ENCODE assay signal across 1 cellular context in the genomic region with DNA sequence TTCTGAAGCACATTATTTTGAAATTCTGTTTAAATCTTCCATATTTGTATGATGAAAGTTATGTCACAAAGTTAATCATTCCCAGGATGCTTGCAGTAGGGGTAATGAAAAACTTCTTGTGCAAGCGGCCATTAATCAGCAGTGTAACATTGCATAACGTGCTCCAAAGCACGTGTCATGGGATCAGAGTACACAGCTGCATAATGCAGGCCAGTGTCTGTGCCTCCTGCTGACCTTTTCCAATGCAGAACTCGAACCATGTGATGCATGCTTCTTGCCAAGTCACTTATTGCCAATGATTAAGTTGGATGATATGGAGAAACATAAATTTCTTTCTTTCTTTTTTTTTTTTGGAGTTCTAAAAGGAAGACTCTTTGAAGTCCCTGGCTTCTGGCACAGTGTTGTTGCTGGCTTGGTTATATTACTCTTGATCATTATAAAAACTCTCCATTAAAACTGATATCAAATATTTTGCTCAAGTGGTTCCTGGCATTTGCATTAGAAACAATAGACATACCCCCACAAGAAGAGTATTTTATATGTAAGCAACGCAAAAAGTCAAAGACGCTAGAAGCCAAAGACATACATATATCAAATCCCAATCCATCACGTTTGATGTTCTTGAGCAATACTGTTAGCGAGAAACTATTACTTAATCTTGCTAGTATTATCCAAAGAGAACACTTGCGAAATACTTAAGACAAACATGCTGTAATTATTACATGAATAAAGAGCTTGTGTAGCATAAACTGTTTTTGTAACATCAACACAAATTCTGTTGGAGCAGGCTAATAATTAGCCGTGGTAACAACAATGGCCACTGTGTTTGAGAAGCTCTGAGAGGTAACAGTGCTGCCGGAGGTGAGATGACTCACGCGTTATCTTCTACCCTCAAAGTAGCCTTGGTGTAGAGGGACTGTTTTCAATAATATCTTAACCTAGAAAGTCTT.
TF ChIP-seq lines count a peak whose summit lies in the region.

No MANE protein-coding gene starts in this region.

TF ChIP-seq in K562, 482 proteins besides CTCF, POLR2A, EP300 and RAD21 (continued from another document and continues in another):
- peak; percentile 44; the same call in 1 of the 2 replicates for TF ChIP-seq NR2C1 (IDR thresholded peaks at IDR 0.05)
- TF ChIP-seq NR2C1 (tag; IDR thresholded peaks at IDR 0.05) = peak; percentile 75
- TF ChIP-seq TARDBP (IDR thresholded peaks at IDR 0.05) = no peak
- TF ChIP-seq, protein P1, sequence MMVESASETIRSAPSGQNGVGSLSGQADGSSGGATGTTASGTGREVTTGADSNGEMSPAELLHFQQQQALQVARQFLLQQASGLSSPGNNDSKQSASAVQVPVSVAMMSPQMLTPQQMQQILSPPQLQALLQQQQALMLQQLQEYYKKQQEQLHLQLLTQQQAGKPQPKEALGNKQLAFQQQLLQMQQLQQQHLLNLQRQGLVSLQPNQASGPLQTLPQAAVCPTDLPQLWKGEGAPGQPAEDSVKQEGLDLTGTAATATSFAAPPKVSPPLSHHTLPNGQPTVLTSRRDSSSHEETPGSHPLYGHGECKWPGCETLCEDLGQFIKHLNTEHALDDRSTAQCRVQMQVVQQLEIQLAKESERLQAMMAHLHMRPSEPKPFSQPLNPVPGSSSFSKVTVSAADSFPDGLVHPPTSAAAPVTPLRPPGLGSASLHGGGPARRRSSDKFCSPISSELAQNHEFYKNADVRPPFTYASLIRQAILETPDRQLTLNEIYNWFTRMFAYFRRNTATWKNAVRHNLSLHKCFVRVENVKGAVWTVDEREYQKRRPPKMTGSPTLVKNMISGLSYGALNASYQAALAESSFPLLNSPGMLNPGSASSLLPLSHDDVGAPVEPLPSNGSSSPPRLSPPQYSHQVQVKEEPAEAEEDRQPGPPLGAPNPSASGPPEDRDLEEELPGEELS (CRISPR knock-in tag; IDR thresholded peaks at IDR 0.05; ENCODE audit: borderline replicate concordance) = no peak
- no peak for TF ChIP-seq NCOA4 (IDR thresholded peaks at IDR 0.05; ENCODE audit: partially characterized antibody)
- TF ChIP-seq PYGO2 (tag; IDR thresholded peaks at IDR 0.05) = no peak
- TF ChIP-seq FOXK1 (CRISPR knock-in tag; IDR thresholded peaks at IDR 0.05; ENCODE audit: borderline replicate concordance) = no peak
- TF ChIP-seq ZBTB33 (CRISPR knock-in tag; IDR thresholded peaks at IDR 0.05) = no peak
- peak; percentile 40; the same call in 1 of the 2 replicates for TF ChIP-seq MAFK (IDR thresholded peaks at IDR 0.05; ENCODE audit: low read length)
- TF ChIP-seq ZNF133 (CRISPR knock-in tag; IDR thresholded peaks at IDR 0.05) = no peak
- TF ChIP-seq KLF1 (tag; IDR thresholded peaks at IDR 0.05) = no peak
- TF ChIP-seq STAT5A (IDR thresholded peaks at IDR 0.05; ENCODE audit: borderline replicate concordance, low read length) = no peak; the same call in 1 of the 2 replicates
- no peak for TF ChIP-seq KAT7 (CRISPR knock-in tag; IDR thresholded peaks at IDR 0.05; ENCODE audit: borderline replicate concordance)
- peak; percentile 72 for TF ChIP-seq SOX6 (IDR thresholded peaks at IDR 0.05)
- TF ChIP-seq NFYB (IDR thresholded peaks at IDR 0.05; ENCODE audit: extremely low read depth, insufficient read length) = no peak
- no peak for TF ChIP-seq ILK (tag; IDR thresholded peaks at IDR 0.05; ENCODE audit: borderline replicate concordance, low read depth)
- no peak for TF ChIP-seq MCM5 (IDR thresholded peaks at IDR 0.05; ENCODE audit: low read depth)
- TF ChIP-seq CEBPB (tag; IDR thresholded peaks at IDR 0.05) = peak; percentile 99
- TF ChIP-seq, protein P2, sequence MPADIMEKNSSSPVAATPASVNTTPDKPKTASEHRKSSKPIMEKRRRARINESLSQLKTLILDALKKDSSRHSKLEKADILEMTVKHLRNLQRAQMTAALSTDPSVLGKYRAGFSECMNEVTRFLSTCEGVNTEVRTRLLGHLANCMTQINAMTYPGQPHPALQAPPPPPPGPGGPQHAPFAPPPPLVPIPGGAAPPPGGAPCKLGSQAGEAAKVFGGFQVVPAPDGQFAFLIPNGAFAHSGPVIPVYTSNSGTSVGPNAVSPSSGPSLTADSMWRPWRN (IDR thresholded peaks at IDR 0.05; ENCODE audit: low read depth) = no peak
- no peak for TF ChIP-seq RBM34 (IDR thresholded peaks at IDR 0.05; ENCODE audit: borderline replicate concordance, insufficient read depth, low read length)
- no peak for TF ChIP-seq THAP7 (CRISPR knock-in tag; IDR thresholded peaks at IDR 0.05)
- TF ChIP-seq BACH1 (tag; IDR thresholded peaks at IDR 0.05) = no peak
- TF ChIP-seq ETV5 (CRISPR knock-in tag; IDR thresholded peaks at IDR 0.05; ENCODE audit: low read depth) = no peak
- no peak for TF ChIP-seq POLR2G (IDR thresholded peaks at IDR 0.05; ENCODE audit: low read depth, low read length)
- TF ChIP-seq NFIC (IDR thresholded peaks at IDR 0.05) = 0 out of 2 replicates have a peak, but pooled peaks have one; percentile 12
- no peak for TF ChIP-seq STAT6 (CRISPR knock-in tag; IDR thresholded peaks at IDR 0.05)
- no peak for TF ChIP-seq ZNF583 (CRISPR knock-in tag; IDR thresholded peaks at IDR 0.05)
- TF ChIP-seq XRCC5 (IDR thresholded peaks at IDR 0.05; ENCODE audit: low read depth, low read length) = no peak
- no peak for TF ChIP-seq PHF21A (IDR thresholded peaks at IDR 0.05; ENCODE audit: borderline replicate concordance, low read depth)
- no peak for TF ChIP-seq COPS2 (conservative IDR thresholded peaks at IDR 0.05)
- no peak for TF ChIP-seq TSC22D4 (tag; IDR thresholded peaks at IDR 0.05)
- TF ChIP-seq KDM4B (IDR thresholded peaks at IDR 0.05; ENCODE audit: borderline replicate concordance in 2 of 2, low read depth in 1 of 2) = no peak
- TF ChIP-seq PBX2 (CRISPR knock-in tag; IDR thresholded peaks at IDR 0.05; ENCODE audit: low read depth) = no peak
- peak; percentile 92 for TF ChIP-seq PBX2 (tag; conservative IDR thresholded peaks at IDR 0.05; ENCODE audit: low read depth)
- TF ChIP-seq ZNF707 (CRISPR knock-in tag; conservative IDR thresholded peaks at IDR 0.05) = no peak
- no peak; the same call in 1 of the 2 replicates for TF ChIP-seq ESRRA (IDR thresholded peaks at IDR 0.05; ENCODE audit: borderline replicate concordance, low read depth)
- no peak for TF ChIP-seq RREB1 (CRISPR knock-in tag; IDR thresholded peaks at IDR 0.05)
- no peak for TF ChIP-seq ZNF586 (CRISPR knock-in tag; conservative IDR thresholded peaks at IDR 0.05)
- TF ChIP-seq NR1H2 (CRISPR knock-in tag; IDR thresholded peaks at IDR 0.05) = no peak
- TF ChIP-seq MECOM (CRISPR knock-in tag; IDR thresholded peaks at IDR 0.05) = peak; percentile 42; the same call in 1 of the 2 replicates
- peak; percentile 47; the same call in 1 of the 2 replicates for TF ChIP-seq ETV1 (tag; conservative IDR thresholded peaks at IDR 0.05; ENCODE audit: low read depth)
- no peak for TF ChIP-seq RBM22 (IDR thresholded peaks at IDR 0.05; ENCODE audit: low read depth, low read length, poor library complexity, severe bottlenecking)
- TF ChIP-seq TCF7L2 (IDR thresholded peaks at IDR 0.05; ENCODE audit: low read depth, low read length) = no peak
- TF ChIP-seq, protein P3, sequence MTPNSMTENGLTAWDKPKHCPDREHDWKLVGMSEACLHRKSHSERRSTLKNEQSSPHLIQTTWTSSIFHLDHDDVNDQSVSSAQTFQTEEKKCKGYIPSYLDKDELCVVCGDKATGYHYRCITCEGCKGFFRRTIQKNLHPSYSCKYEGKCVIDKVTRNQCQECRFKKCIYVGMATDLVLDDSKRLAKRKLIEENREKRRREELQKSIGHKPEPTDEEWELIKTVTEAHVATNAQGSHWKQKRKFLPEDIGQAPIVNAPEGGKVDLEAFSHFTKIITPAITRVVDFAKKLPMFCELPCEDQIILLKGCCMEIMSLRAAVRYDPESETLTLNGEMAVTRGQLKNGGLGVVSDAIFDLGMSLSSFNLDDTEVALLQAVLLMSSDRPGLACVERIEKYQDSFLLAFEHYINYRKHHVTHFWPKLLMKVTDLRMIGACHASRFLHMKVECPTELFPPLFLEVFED (CRISPR knock-in tag; conservative IDR thresholded peaks at IDR 0.05) = no peak
